18 cellular contexts compared by ENCODE assay signal in genomic region chr9:81771606-81772005, GRCh38.
A peak's percentile ranks its signal among the peaks of the same experiment; 100 is the strongest.
DNase-seq lines count a peak whose midpoint lies in the region; FAIRE-seq and TF ChIP-seq lines count a peak whose summit lies in the region.
"Had no signal": no experiment of that assay in that cellular context is flagged by ENCODE, and none has a peak within 500 bp of the region (broad histone marks: within the 10 kb centered on the region; RNA-seq: fewer than 3 reads in every experiment).

No MANE protein-coding gene starts in this region.

- DNase-seq in H54 (ENCODE audit: insufficient read length, low spot score): peak; percentile 65
- peak; percentile 13 for DNase-seq in NCI-H446 treated with DMSO at 0.1 percent for 48 hours (lab: John Stamatoyannopoulos, UW)
- DNase-seq in choroid plexus epithelial cell (ENCODE audit: low read depth): peak; percentile 74
- peak; percentile 34 for DNase-seq in osteoblast (ENCODE audit: insufficient read length, low spot score, missing footprints)
- no peak for DNase-seq in effector CD8-positive, alpha-beta T cell (lab: John Stamatoyannopoulos, UW)
- no peak for DNase-seq in mesenteric fat pad (ENCODE audit: low spot score)
- no peak for DNase-seq in GM10248 (ENCODE audit: extremely low spot score)
- DNase-seq: activated CD4-positive, alpha-beta T cell treated with anti-CD3 and anti-CD28 coated beads for 4 hours; activated T-cell treated with anti-CD3 and anti-CD28 coated beads, Interleukin-2, amount 50 U/mL, for 1 hour; amniotic stem cell; C1 segment of cervical spinal cord; GDM1; naive thymus-derived CD4-positive, alpha-beta T cell; NCI-H345; PC-9; right cardiac atrium; stimulated activated naive CD4-positive, alpha-beta T cell treated with Interleukin-2 at 50 U/mL for 16 hours; T-helper 17 cell had no signal

- no peak overlapping the region for H3K4me3 ChIP-seq in choroid plexus epithelial cell (ENCODE audit: low read depth, low read length)
- no peak overlapping the region for H3K4me3 ChIP-seq in osteoblast (ENCODE audit: insufficient read depth, low read length)
- H3K4me3 ChIP-seq: PC-9 had no signal

- peak; percentile 97 for FAIRE-seq in H54 (lab: Jason Lieb, UNC)

- no peaks in the 10 kb centered on the region for H3K27me3 ChIP-seq in osteoblast (ENCODE audit: insufficient read depth, low read length)

- H4K20me1 ChIP-seq in osteoblast (ENCODE audit: insufficient read depth, low read length): no peaks in the 10 kb centered on the region

- CTCF ChIA-PET in GM10248 (lab: Yijun Ruan, JAX): no interaction called here

- TF ChIP-seq CTCF in choroid plexus epithelial cell (conservative IDR thresholded peaks at IDR 0.05; ENCODE audit: low read depth, low read length) (no peak), osteoblast (IDR thresholded peaks at IDR 0.05; ENCODE audit: extremely low read depth, low read depth, low read length) (no peak), GM10248 (IDR thresholded peaks at IDR 0.05; ENCODE audit: control extremely low read depth, extremely low read depth, low read depth, missing control alignments) (no peak)

- no peaks in the 10 kb centered on the region for H3K9me3 ChIP-seq in osteoblast (ENCODE audit: low read depth, low read length)

- TF ChIP-seq POLR2A in H54 (IDR thresholded peaks at IDR 0.05; ENCODE audit: low read depth, low read length): no peak

- no peak overlapping the region for H2AFZ ChIP-seq in osteoblast (ENCODE audit: low read length)
- H2AFZ ChIP-seq: PC-9 had no signal

- POLR2A ChIA-PET in GM10248 (lab: Yijun Ruan, JAX): no interaction called here

- H3K4me1 ChIP-seq in osteoblast (ENCODE audit: insufficient read depth, low read length): peaks cover 6% of the 10 kb centered on the region

- no peak overlapping the region for H3K4me2 ChIP-seq in osteoblast (ENCODE audit: insufficient read depth, low read length)
- H3K4me2 ChIP-seq: PC-9 had no signal

- H3K27ac ChIP-seq in osteoblast (ENCODE audit: low read depth, low read length): no peak overlapping the region
- H3K27ac ChIP-seq: PC-9 had no signal

- H3K36me3 ChIP-seq in osteoblast (ENCODE audit: insufficient read depth, low read length): no peaks in the 10 kb centered on the region

- no peaks in the 10 kb centered on the region for H3K79me2 ChIP-seq in osteoblast (ENCODE audit: insufficient read depth, low read length)

Comparison
In these comparisons a context has a peak if more than half of its experiments do, and no peak if none do; other contexts are left out.
1. DNase-seq: peak in H54 (single experiment), NCI-H446 treated with DMSO at 0.1 percent for 48 hours (single experiment), choroid plexus epithelial cell (single experiment) and osteoblast (single experiment); none in effector CD8-positive, alpha-beta T cell (single experiment), mesenteric fat pad (single experiment) and GM10248 (single experiment).